Comparison of ENCODE assay signal across 1 cellular context in the genomic region with DNA sequence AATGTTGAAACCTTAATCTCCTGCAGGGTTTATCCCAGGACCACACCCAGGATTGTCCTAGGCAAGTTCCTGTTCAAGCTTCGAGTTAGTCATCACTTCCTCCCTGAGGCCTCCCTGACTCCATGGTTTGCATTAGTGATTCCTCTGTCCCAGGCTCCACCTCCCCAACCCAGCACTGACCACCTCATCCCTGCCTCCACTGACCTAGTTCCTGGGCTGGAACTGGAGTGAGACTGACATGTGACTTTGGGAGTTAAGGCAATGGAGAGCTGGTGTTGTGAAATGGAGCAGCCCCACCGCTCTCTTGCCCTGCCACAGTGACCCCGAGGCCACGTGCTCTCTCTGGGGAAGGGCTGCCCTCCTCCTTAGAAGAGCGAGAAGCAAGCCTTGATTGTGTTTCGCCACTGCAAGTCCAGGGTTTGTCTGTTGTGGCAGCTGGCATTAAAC.
TF ChIP-seq lines count a peak whose summit lies in the region.

No MANE protein-coding gene starts in this region.

TF ChIP-seq in GM23338, 12 proteins besides CTCF, POLR2A, EP300 and RAD21 (continued from another document):
- TF ChIP-seq EZH2phosphoT487 (IDR thresholded peaks at IDR 0.05; ENCODE audit: unreplicated experiment): no peak
